ENCODE assay signal across 20 cellular contexts in the genomic region with DNA sequence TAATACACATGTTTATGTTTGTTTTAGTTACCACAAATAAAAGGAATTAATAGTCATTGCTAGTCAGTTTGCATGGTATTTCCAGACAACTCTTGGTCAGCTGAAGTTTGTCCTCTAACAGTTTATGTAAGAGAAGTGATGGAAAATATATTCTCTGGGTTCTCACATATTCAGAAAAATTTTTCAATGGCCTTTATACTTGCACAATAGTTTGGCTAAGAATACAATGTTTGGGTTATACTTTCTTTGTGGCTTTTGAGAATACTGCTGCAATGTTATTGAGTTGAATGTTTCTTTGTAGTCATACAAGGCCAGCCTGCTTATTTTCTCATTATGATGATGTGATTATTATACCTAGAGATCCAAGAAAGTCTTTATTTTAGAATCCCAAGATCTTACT.
A peak's percentile ranks its signal among the peaks of the same experiment; 100 is the strongest.
DNase-seq lines count a peak whose midpoint lies in the region; ATAC-seq and TF ChIP-seq lines count a peak whose summit lies in the region.
"Had no signal": no experiment of that assay in that cellular context is flagged by ENCODE, and none has a peak within 500 bp of the region (broad histone marks: within the 10 kb centered on the region; RNA-seq: fewer than 3 reads in every experiment).

No MANE protein-coding gene starts in this region.

- H3K79me1 ChIP-seq in mesenchymal stem cell (replicated peaks; ENCODE audit: low read length, poor library complexity, severe bottlenecking), result no peaks in the 10 kb centered on the region

- H3K4me3 ChIP-seq in fibroblast of mammary gland (ENCODE audit: control insufficient read depth, low read depth, low read length) (no peak overlapping the region), mesenchymal stem cell (ENCODE audit: insufficient read depth in 1 of 2, low read depth in 1 of 2, low read length in 2 of 2) (no peak overlapping the region)
- H3K4me3 ChIP-seq: MG63, SJCRH30 had no signal

- H2BK15ac ChIP-seq in mesenchymal stem cell (ENCODE audit: low read depth, poor library complexity, severe bottlenecking), result no peak overlapping the region

- no peak overlapping the region for H3K4ac ChIP-seq in mesenchymal stem cell (ENCODE audit: low read depth in 1 of 2, low read length in 2 of 2)

- H3K27me3 ChIP-seq in mesenchymal stem cell (ENCODE audit: control insufficient read depth in 1 of 2, insufficient read depth in 1 of 2, low read length in 2 of 2), result no peaks in the 10 kb centered on the region
- H3K27me3 ChIP-seq: MG63, SJCRH30 had no signal

- H2BK12ac ChIP-seq in mesenchymal stem cell (ENCODE audit: low read length in 2 of 2), result no peak overlapping the region

- DNase-seq in AG20443 (ENCODE audit: low spot score) (peak; percentile 34), amniotic epithelial cell (ENCODE audit: low read depth) (peak; percentile 60), fibroblast of mammary gland (ENCODE audit: low read depth) (peak; percentile 51), mesenchymal stem cell (peak; percentile 43), T-helper 2 cell (no peak), OCI-M2 (lab: John Stamatoyannopoulos, UW; ENCODE audit: unreplicated experiment) (no peak), H4 (ENCODE audit: low spot score) (no peak)
- DNase-seq: Caco-2; CD4-positive, CD25-positive, alpha-beta regulatory T cell; EL; Karpas-422; MG63; NCI-H2029; NCI-H2171; NCI-H446; OCI-M1; SJCRH30 had no signal

- H2AFZ ChIP-seq in mesenchymal stem cell (ENCODE audit: low read depth, low read length), result no peak overlapping the region

- no peak overlapping the region for H3K23ac ChIP-seq in mesenchymal stem cell (ENCODE audit: low read length in 2 of 2)

- H3K4me2 ChIP-seq in mesenchymal stem cell (ENCODE audit: low read length, poor library complexity, severe bottlenecking), result no peak overlapping the region

- no peak overlapping the region for H2AK5ac ChIP-seq in mesenchymal stem cell (ENCODE audit: low read length, severe bottlenecking)

- no peaks in the 10 kb centered on the region for H3K9me3 ChIP-seq in mesenchymal stem cell (ENCODE audit: control insufficient read depth, low read length)
- H3K9me3 ChIP-seq: Caco-2, MG63, SJCRH30 had no signal

- no peak overlapping the region for H3K18ac ChIP-seq in mesenchymal stem cell (ENCODE audit: low read depth in 1 of 2, low read length in 2 of 2)

- no peaks in the 10 kb centered on the region for H3K4me1 ChIP-seq in mesenchymal stem cell (ENCODE audit: control insufficient read depth, insufficient read depth, low read depth, low read length)
- H3K4me1 ChIP-seq: SJCRH30 had no signal

- no peak overlapping the region for H4K8ac ChIP-seq in mesenchymal stem cell (ENCODE audit: low read length)

- peak overlapping the region; percentile 67 for H3K9ac ChIP-seq in mesenchymal stem cell (ENCODE audit: low read length)

- no peak overlapping the region for H2BK120ac ChIP-seq in mesenchymal stem cell (ENCODE audit: low read depth, low read length)

- no peak overlapping the region for H3K14ac ChIP-seq in mesenchymal stem cell (ENCODE audit: low read length in 2 of 2)

- no peak overlapping the region for H2BK5ac ChIP-seq in mesenchymal stem cell (ENCODE audit: low read depth, low read length, poor library complexity, severe bottlenecking)

- TF ChIP-seq CTCF in fibroblast of mammary gland (conservative IDR thresholded peaks at IDR 0.05; ENCODE audit: control insufficient read depth, insufficient read depth, low read depth, low read length), result no peak

- no peak for ATAC-seq in GM19324 (IDR thresholded peaks at IDR 0.05; ENCODE audit: low FRiP score, unreplicated experiment)
- ATAC-seq: HCT116 had no signal

- no peak overlapping the region for H3K27ac ChIP-seq in mesenchymal stem cell (ENCODE audit: low read length, poor library complexity, severe bottlenecking)
- H3K27ac ChIP-seq: RWPE1, SJCRH30 had no signal

- no peak overlapping the region for H4K91ac ChIP-seq in mesenchymal stem cell (ENCODE audit: low read length)

- H3K36me3 ChIP-seq in mesenchymal stem cell (ENCODE audit: control insufficient read depth in 1 of 2, insufficient read depth in 2 of 2, low read depth in 1 of 2, low read length in 2 of 2), result no peaks in the 10 kb centered on the region
- H3K36me3 ChIP-seq: MG63, SJCRH30 had no signal

Comparison
In these comparisons a context has a peak if more than half of its experiments do, and no peak if none do; other contexts are left out.
1. DNase-seq: peak in AG20443 (single experiment), amniotic epithelial cell (single experiment), fibroblast of mammary gland (single experiment) and mesenchymal stem cell (single experiment); none in T-helper 2 cell (0 of 5), OCI-M2 (single experiment) and H4 (single experiment).